23 cellular contexts compared by ENCODE assay signal in the genomic region with DNA sequence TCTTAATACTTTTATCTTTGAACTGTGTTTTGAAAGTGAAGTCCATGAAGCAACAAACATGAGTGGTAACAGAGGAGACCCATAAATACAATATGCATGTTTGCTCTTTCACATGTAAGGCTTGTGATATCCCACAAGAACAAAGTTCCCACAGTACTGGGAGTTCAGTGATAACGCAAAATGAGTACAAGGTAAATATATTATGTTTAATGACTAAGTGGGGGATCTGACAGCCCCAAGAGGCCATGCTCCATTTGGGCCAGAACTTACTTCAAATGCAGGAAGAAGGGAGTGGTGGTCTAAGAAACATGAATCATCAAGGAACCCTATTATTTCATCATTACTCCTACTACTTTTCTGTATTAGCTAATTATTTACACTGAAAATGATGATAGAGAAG.
"Had no signal": no experiment of that assay in that cellular context is flagged by ENCODE, and none has a peak within 500 bp of the region (broad histone marks: within the 10 kb centered on the region; RNA-seq: fewer than 3 reads in every experiment).

No MANE protein-coding gene starts in this region.

- H3K4me3 ChIP-seq: PC-9, Peyer's patch, SJCRH30 had no signal

- H3K27me3 ChIP-seq: Peyer's patch had no signal

- ATAC-seq: Right ventricle myocardium inferior, SK-N-SH treated with all-trans-retinoic acid at 6 μM for 48 hours had no signal

- H3K27ac ChIP-seq: HL-60, PC-9, Peyer's patch, SJCRH30 had no signal

- FAIRE-seq: HTR-8/SVneo had no signal

- H3K9me3 ChIP-seq: Peyer's patch, SJCRH30 had no signal

- H3K36me3 ChIP-seq: Peyer's patch, SJCRH30 had no signal

- H2AFZ ChIP-seq: PC-9 had no signal

- H3K4me2 ChIP-seq: PC-9 had no signal

- H3K4me1 ChIP-seq: Peyer's patch, SJCRH30 had no signal

- DNase-seq: KBM-7, NCI-H1092, NCI-H1105 treated with DMSO at 0.1 percent for 48 hours, NCI-H1417 treated with DMSO at 0.1 percent for 48 hours, NCI-H146, NCI-H1694 treated with DMSO at 0.1 percent for 48 hours, NCI-H1930, NCI-H2081, NCI-H2107, NCI-H2227 treated with DMSO at 0.1 percent for 48 hours, NCI-H446, NCI-H510A, NCI-H524 treated with DMSO at 0.1 percent for 48 hours, NCI-H69, NCI-H774, PC-9, Peyer's patch, SHP77 treated with DMSO at 0.1 percent for 48 hours, SJCRH30 had no signal
